10 cellular contexts compared by ENCODE assay signal in genomic region chr2:173589604-173590277, GRCh38.
DNase-seq lines count a peak whose midpoint lies in the region; ATAC-seq lines count a peak whose summit lies in the region.
"Had no signal": no experiment of that assay in that cellular context is flagged by ENCODE, and none has a peak within 500 bp of the region (broad histone marks: within the 10 kb centered on the region; RNA-seq: fewer than 3 reads in every experiment).

No MANE protein-coding gene starts in this region.

- H3K27ac ChIP-seq in mesenchymal stem cell (ENCODE audit: low read length, poor library complexity, severe bottlenecking), result peak overlapping the region; percentile 75
- H3K27ac ChIP-seq: BLaER1 treated with 17β-estradiol and CSF1 and Interleukin-3, amounts not matched to agents 10 nM and 100 nM had no signal

- H2BK120ac ChIP-seq in mesenchymal stem cell (ENCODE audit: low read depth, low read length), result no peak overlapping the region

- ATAC-seq in HG02973 (IDR thresholded peaks at IDR 0.05; ENCODE audit: unreplicated experiment) (no peak), GM18861 (IDR thresholded peaks at IDR 0.05; ENCODE audit: unreplicated experiment) (no peak), GM18858 (IDR thresholded peaks at IDR 0.05; ENCODE audit: unreplicated experiment) (no peak)

- H3K27me3 ChIP-seq in mesenchymal stem cell (ENCODE audit: control insufficient read depth in 1 of 2, insufficient read depth in 1 of 2, low read length in 2 of 2), result no peaks in the 10 kb centered on the region
- H3K27me3 ChIP-seq: BLaER1 treated with 17β-estradiol and CSF1 and Interleukin-3, amounts not matched to agents 10 nM and 100 nM had no signal

- DNase-seq in DMS 273 treated with DMSO at 0.1 percent for 48 hours (lab: John Stamatoyannopoulos, UW), result peak; percentile 69
- peak; percentile 33 for DNase-seq in NCI-H1436 (lab: John Stamatoyannopoulos, UW)
- DNase-seq in brain pericyte (ENCODE audit: low read depth, low spot score), result peak; percentile 27
- no peak for DNase-seq in mesenchymal stem cell
- DNase-seq in stimulated activated naive CD4-positive, alpha-beta T cell (lab: John Stamatoyannopoulos, UW), result no peak
- DNase-seq: activated T-cell treated with anti-CD3 and anti-CD28 coated beads, Interleukin-2, amount 50 U/mL, for 48 hours had no signal

- no peak overlapping the region for H3K4ac ChIP-seq in mesenchymal stem cell (ENCODE audit: low read depth in 1 of 2, low read length in 2 of 2)

- H3K36me3 ChIP-seq in mesenchymal stem cell (ENCODE audit: control insufficient read depth in 1 of 2, insufficient read depth in 2 of 2, low read depth in 1 of 2, low read length in 2 of 2), result no peaks in the 10 kb centered on the region

- peaks cover 6% of the 10 kb centered on the region for H3K4me1 ChIP-seq in mesenchymal stem cell (ENCODE audit: control insufficient read depth, insufficient read depth, low read depth, low read length)

- H3K23ac ChIP-seq in mesenchymal stem cell (ENCODE audit: low read length in 2 of 2), result no peak overlapping the region

- no peak overlapping the region for H2BK12ac ChIP-seq in mesenchymal stem cell (ENCODE audit: low read length in 2 of 2)

- no peaks in the 10 kb centered on the region for H3K79me1 ChIP-seq in mesenchymal stem cell (replicated peaks; ENCODE audit: low read length, poor library complexity, severe bottlenecking)

- H4K91ac ChIP-seq in mesenchymal stem cell (ENCODE audit: low read length), result no peak overlapping the region

- H3K4me3 ChIP-seq in mesenchymal stem cell (ENCODE audit: insufficient read depth in 1 of 2, low read depth in 1 of 2, low read length in 2 of 2), result peak overlapping the region in 1 of 2 experiments; percentile 32
- H3K4me3 ChIP-seq: BLaER1 treated with 17β-estradiol and CSF1 and Interleukin-3, amounts not matched to agents 10 nM and 100 nM had no signal

- H3K9ac ChIP-seq in mesenchymal stem cell (ENCODE audit: low read length), result peak overlapping the region; percentile 26
- H3K9ac ChIP-seq: BLaER1 treated with 17β-estradiol and CSF1 and Interleukin-3, amounts not matched to agents 10 nM and 100 nM had no signal

- H3K14ac ChIP-seq in mesenchymal stem cell (ENCODE audit: low read length in 2 of 2), result no peak overlapping the region

- H3K9me3 ChIP-seq in mesenchymal stem cell (ENCODE audit: control insufficient read depth, low read length), result peaks cover 16% of the 10 kb centered on the region

- no peak overlapping the region for H2AFZ ChIP-seq in mesenchymal stem cell (ENCODE audit: low read depth, low read length)

- no peak overlapping the region for H3K18ac ChIP-seq in mesenchymal stem cell (ENCODE audit: low read depth in 1 of 2, low read length in 2 of 2)

- WGBS in mesenchymal stem cell, result 85% methylated on average over 2 of the region's 3 CpGs

- H4K8ac ChIP-seq in mesenchymal stem cell (ENCODE audit: low read length), result no peak overlapping the region

- peak overlapping the region; percentile 11 for H2BK5ac ChIP-seq in mesenchymal stem cell (ENCODE audit: low read depth, low read length, poor library complexity, severe bottlenecking)

- H2BK15ac ChIP-seq in mesenchymal stem cell (ENCODE audit: low read depth, poor library complexity, severe bottlenecking), result no peak overlapping the region

- peak overlapping the region; percentile 14 for H2AK5ac ChIP-seq in mesenchymal stem cell (ENCODE audit: low read length, severe bottlenecking)

- H3K4me2 ChIP-seq in mesenchymal stem cell (ENCODE audit: low read length, poor library complexity, severe bottlenecking), result no peak overlapping the region

Comparison
In these comparisons a context has a peak if more than half of its experiments do, and no peak if none do; other contexts are left out.
1. DNase-seq: peak in DMS 273 treated with DMSO at 0.1 percent for 48 hours (single experiment), NCI-H1436 (single experiment) and brain pericyte (single experiment); none in mesenchymal stem cell (single experiment) and stimulated activated naive CD4-positive, alpha-beta T cell (0 of 6).